Comparison of ENCODE assay signal across 14 cellular contexts in the genomic region with DNA sequence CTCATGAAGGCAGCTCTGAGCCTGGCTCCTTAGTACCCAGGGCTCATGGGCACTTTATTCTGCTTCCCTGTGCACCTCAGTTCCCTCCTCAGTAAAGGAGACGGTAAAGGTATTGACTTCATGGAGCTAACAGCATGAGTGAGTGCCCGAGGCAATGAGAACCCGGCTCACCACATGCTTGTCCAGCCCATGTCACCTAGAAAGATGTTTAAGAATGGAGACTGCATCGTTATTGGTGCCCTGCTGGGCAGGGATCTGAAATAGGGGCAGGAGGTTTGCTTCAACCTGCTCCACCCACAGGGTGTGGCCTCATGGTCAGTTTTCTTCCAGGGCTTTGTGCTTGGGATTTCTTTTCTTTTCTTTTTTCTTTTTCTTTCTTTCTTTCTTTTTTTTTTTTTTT. TPM values are rescaled to one million over a fixed set of nuclear protein-coding genes. Genes with fewer than 3 reads are reported as not detected.
"Had no signal": no experiment of that assay in that cellular context is flagged by ENCODE, and none has a peak within 500 bp of the region (broad histone marks: within the 10 kb centered on the region; RNA-seq: fewer than 3 reads in every experiment).

No MANE protein-coding gene starts in this region.

- DNase-seq: activated CD4-positive, alpha-beta T cell treated with anti-CD3 and anti-CD28 coated beads for 4 hours; activated CD8-positive, alpha-beta T cell treated with anti-CD3 and anti-CD28 coated beads for 36 hours; activated effector memory CD4-positive, alpha-beta T cell treated with Interleukin-2 at 50 U/mL for 16 hours; activated naive CD4-positive, alpha-beta T cell treated with anti-CD3 and anti-CD28 coated beads, Interleukin-2, amount 50 U/mL, for 16 hours; activated T-cell treated with anti-CD3 and anti-CD28 coated beads, Interleukin-2, amount 50 U/mL, for 4 hours; colonic mucosa; effector CD4-positive, alpha-beta T cell; foreskin melanocyte; lower lobe of right lung; naive thymus-derived CD4-positive, alpha-beta T cell; stimulated activated CD4-positive, alpha-beta T cell treated with anti-CD3 and anti-CD28 coated beads, Interleukin-4, amount 100 ng/mL, for 4 hours had no signal

- H3K27ac ChIP-seq: colonic mucosa had no signal

- H3K9me3 ChIP-seq: colonic mucosa, lower lobe of right lung, mucosa of descending colon, right atrium auricular region had no signal

- H3K4me3 ChIP-seq: colonic mucosa, lower lobe of right lung, mucosa of descending colon, right atrium auricular region, skin epidermis had no signal

- H3K27me3 ChIP-seq: colonic mucosa, right atrium auricular region had no signal

RNA-seq across cellular contexts. Expression of gene KCNE1, which starts 7.0 kb away (rescaled TPM):
- polyA plus RNA-seq: naive thymus-derived CD4-positive, alpha-beta T cell had no signal
